ENCODE assay signal across 27 cellular contexts in genomic region chr11:97684486-97685439, GRCh38.
"Had no signal": no experiment of that assay in that cellular context is flagged by ENCODE, and none has a peak within 500 bp of the region (broad histone marks: within the 10 kb centered on the region; RNA-seq: fewer than 3 reads in every experiment).

No MANE protein-coding gene starts in this region.

- H3K27me3 ChIP-seq: body of pancreas, pancreas, right lobe of liver, suprapubic skin, tibial nerve had no signal

- H3K4me1 ChIP-seq: body of pancreas, pancreas, right lobe of liver, suprapubic skin, tibial nerve had no signal

- H3K4me1 Mint-ChIP-seq: activated CD4-positive, alpha-beta memory T cell treated with anti-CD3 and anti-CD28 coated beads, Interleukin-2, amount 10 ng/mL, durations not matched to agents 7 days and 5 days; activated CD4-positive, alpha-beta T cell treated with anti-CD3 and anti-CD28 coated beads, Interleukin-2, amount 10 ng/mL, durations not matched to agents 24 days and 14 days; activated naive CD8-positive, alpha-beta T cell treated with anti-CD3 and anti-CD28 coated beads, Interleukin-2, amount 50 U/mL, for 24 hours; mesothelial cell of epicardium; naive thymus-derived CD8-positive, alpha-beta T cell had no signal

- H3K4me3 Mint-ChIP-seq: activated CD4-positive, alpha-beta memory T cell treated with anti-CD3 and anti-CD28 coated beads, Interleukin-2, amount 10 ng/mL, durations not matched to agents 7 days and 5 days; activated CD4-positive, alpha-beta T cell treated with anti-CD3 and anti-CD28 coated beads, Interleukin-2, amount 10 ng/mL, durations not matched to agents 24 days and 14 days; activated naive CD8-positive, alpha-beta T cell treated with anti-CD3 and anti-CD28 coated beads, Interleukin-2, amount 50 U/mL, for 24 hours; activated T-helper 1 cell treated with anti-CD3 and anti-CD28 coated beads, Interleukin-12 subunit alpha, Interleukin-12 subunit beta, Interleukin-2, Interleukin-4 antibody, amounts not matched to agents 30 ng/mL and 10 ng/mL and 1 ng/mL, durations not matched to agents 14 hours and 24 hours and 36 hours; mesothelial cell of epicardium; naive thymus-derived CD8-positive, alpha-beta T cell; stimulated activated naive CD8-positive, alpha-beta T cell treated with anti-CD3 and anti-CD28 coated beads, Interleukin-15, Interleukin-2, amounts not matched to agents 100 ng/mL and 50 ng/mL, for 24 hours had no signal

- H3K36me3 ChIP-seq: pancreas, right lobe of liver, suprapubic skin, tibial nerve had no signal

- H3K36me3 Mint-ChIP-seq: mesothelial cell of epicardium had no signal

- H3K9me3 Mint-ChIP-seq: mesothelial cell of epicardium had no signal

- H3K4me3 ChIP-seq: body of pancreas, lung, pancreas, right lobe of liver, skin epidermis, suprapubic skin, tibial nerve had no signal

- H3K27ac ChIP-seq: body of pancreas, pancreas, right lobe of liver, skin epidermis, suprapubic skin, tibial nerve had no signal

- ATAC-seq: activated naive CD8-positive, alpha-beta T cell treated with anti-CD3 and anti-CD28 coated beads, Interleukin-2, amount 50 U/mL, for 24 hours; body of pancreas; esophagus mucosa; left colon; naive thymus-derived CD8-positive, alpha-beta T cell; pancreas; right lobe of liver had no signal

- H3K27me3 Mint-ChIP-seq: activated CD4-positive, alpha-beta memory T cell treated with anti-CD3 and anti-CD28 coated beads, Interleukin-2, amount 10 ng/mL, durations not matched to agents 7 days and 5 days; activated CD4-positive, alpha-beta T cell treated with anti-CD3 and anti-CD28 coated beads, Interleukin-2, amount 10 ng/mL, durations not matched to agents 24 days and 14 days; activated naive CD8-positive, alpha-beta T cell treated with anti-CD3 and anti-CD28 coated beads, Interleukin-2, amount 50 U/mL, for 24 hours; naive thymus-derived CD8-positive, alpha-beta T cell; stimulated activated naive CD8-positive, alpha-beta T cell treated with anti-CD3 and anti-CD28 coated beads, Interleukin-15, Interleukin-2, amounts not matched to agents 100 ng/mL and 50 ng/mL, for 24 hours had no signal

- H3K27ac Mint-ChIP-seq: activated CD4-positive, alpha-beta memory T cell treated with anti-CD3 and anti-CD28 coated beads, Interleukin-2, amount 10 ng/mL, durations not matched to agents 7 days and 5 days; activated CD4-positive, alpha-beta T cell treated with anti-CD3 and anti-CD28 coated beads, Interleukin-2, amount 10 ng/mL, durations not matched to agents 24 days and 14 days; activated naive CD8-positive, alpha-beta T cell treated with anti-CD3 and anti-CD28 coated beads, Interleukin-2, amount 50 U/mL, for 24 hours; activated T-helper 1 cell treated with anti-CD3 and anti-CD28 coated beads, Interleukin-12 subunit alpha, Interleukin-12 subunit beta, Interleukin-2, Interleukin-4 antibody, amounts not matched to agents 30 ng/mL and 10 ng/mL and 1 ng/mL, durations not matched to agents 14 hours and 24 hours and 36 hours; mesothelial cell of epicardium; naive thymus-derived CD8-positive, alpha-beta T cell; stimulated activated naive CD8-positive, alpha-beta T cell treated with anti-CD3 and anti-CD28 coated beads, Interleukin-15, Interleukin-2, amounts not matched to agents 100 ng/mL and 50 ng/mL, for 24 hours had no signal

- DNase-seq: activated CD4-positive, alpha-beta memory T cell treated with anti-CD3 and anti-CD28 coated beads, Interleukin-2, amount 10 ng/mL, durations not matched to agents 7 days and 5 days; activated CD4-positive, alpha-beta T cell treated with anti-CD3 and anti-CD28 coated beads, Interleukin-2, amount 10 ng/mL, durations not matched to agents 24 days and 14 days; activated gamma-delta T cell; activated naive CD4-positive, alpha-beta T cell treated with anti-CD3 and anti-CD28 coated beads, Interleukin-2, amount 50 U/mL, for 16 hours; activated naive CD8-positive, alpha-beta T cell treated with anti-CD3 and anti-CD28 coated beads, Interleukin-2, amount 50 U/mL, for 24 hours; anterior cingulate cortex; body of pancreas; central memory CD4-positive, alpha-beta T cell; effector memory CD4-positive, alpha-beta T cell; foreskin melanocyte; glutamatergic neuron; hypothalamus; left colon; naive thymus-derived CD8-positive, alpha-beta T cell; pancreas; right lobe of liver; stimulated activated CD4-positive, alpha-beta T cell treated with anti-CD3 and anti-CD28 coated beads, Interleukin-1b, Interleukin-23, amount 100 ng/mL, for 48 hours had no signal

- H3K9me3 ChIP-seq: body of pancreas, pancreas, right lobe of liver, suprapubic skin had no signal

- FAIRE-seq: colon, endothelial cell of umbilical vein, pancreas had no signal
